Comparison of ENCODE assay signal across 9 cellular contexts in the genomic region with DNA sequence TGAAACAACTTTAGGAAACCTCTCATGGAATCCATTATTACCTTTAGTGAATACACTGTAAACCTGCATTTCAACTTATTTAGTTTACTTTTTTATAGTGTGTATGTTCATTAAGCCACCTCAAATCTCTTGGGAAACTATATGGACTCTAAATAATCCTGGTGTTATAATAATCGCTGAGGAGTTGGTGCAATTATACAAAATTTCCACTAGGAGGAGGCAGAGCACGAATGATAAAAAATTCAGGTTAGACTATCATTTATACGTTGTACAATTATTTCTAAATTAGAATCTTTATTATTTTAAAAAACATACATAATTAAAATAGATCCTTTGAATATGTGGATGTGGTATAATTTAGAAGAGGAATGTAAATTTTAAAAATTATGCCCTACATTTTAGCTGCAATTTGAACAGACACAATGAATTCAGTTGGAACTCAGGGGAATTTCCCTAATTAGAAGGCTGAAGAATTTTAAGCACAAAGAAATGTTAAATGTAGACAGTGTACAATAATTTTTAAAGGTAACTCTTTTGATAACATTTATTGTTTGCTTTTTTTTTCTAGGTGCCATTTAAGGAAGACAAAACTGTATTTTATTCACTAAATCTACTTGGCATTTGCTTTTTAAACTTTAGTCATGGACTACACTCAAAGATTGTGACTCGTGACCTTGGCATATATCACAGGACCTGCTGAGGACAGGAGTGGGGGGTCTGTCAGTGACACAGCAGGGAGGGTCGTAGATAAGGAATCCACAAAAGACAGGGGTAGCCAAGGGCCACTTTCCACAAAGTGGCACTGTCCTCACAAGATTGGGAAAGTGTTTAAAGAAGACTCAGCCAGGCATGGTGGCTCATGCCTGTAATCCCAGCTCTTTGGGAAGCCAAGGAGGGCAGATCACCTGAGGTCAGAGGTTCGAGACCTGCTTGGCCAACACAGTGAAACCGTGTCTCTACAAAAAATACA. TPM values are rescaled to one million over a fixed set of nuclear protein-coding genes. Genes with fewer than 3 reads are reported as not detected.
DNase-seq lines count a peak whose midpoint lies in the region; ATAC-seq and TF ChIP-seq lines count a peak whose summit lies in the region.
"Had no signal": no experiment of that assay in that cellular context is flagged by ENCODE, and none has a peak within 500 bp of the region (broad histone marks: within the 10 kb centered on the region; RNA-seq: fewer than 3 reads in every experiment).

No MANE protein-coding gene starts in this region.

- no peak for TF ChIP-seq POLR2A in vagina (IDR thresholded peaks at IDR 0.05)

- H4K20me1 ChIP-seq in MM.1S (ENCODE audit: insufficient read depth, low read length) = no peaks in the 10 kb centered on the region

- no peaks in the 10 kb centered on the region for H3K9me2 ChIP-seq in MM.1S (replicated peaks; ENCODE audit: insufficient read depth, low read length)

- H3K4me1 ChIP-seq in MM.1S (ENCODE audit: low read length) (no peaks in the 10 kb centered on the region), vagina (no peaks in the 10 kb centered on the region)
- H3K4me1 ChIP-seq: SJCRH30 had no signal

- H3K36me3 ChIP-seq in MM.1S (replicated peaks; ENCODE audit: insufficient read depth, low read length) (no peaks in the 10 kb centered on the region), WERI-Rb-1 (no peaks in the 10 kb centered on the region), vagina (no peaks in the 10 kb centered on the region)
- H3K36me3 ChIP-seq: SJCRH30 had no signal

- no peak for ATAC-seq in GM21423 (IDR thresholded peaks at IDR 0.05; ENCODE audit: unreplicated experiment)

- H3K4me3 ChIP-seq in MM.1S (ENCODE audit: low read length) (no peak overlapping the region), WERI-Rb-1 (ENCODE audit: low read depth, low read length) (peak overlapping the region; percentile 29), vagina (no peak overlapping the region)
- H3K4me3 ChIP-seq: SJCRH30 had no signal

- H3K27ac ChIP-seq in MM.1S (ENCODE audit: low read length) (no peak overlapping the region), WERI-Rb-1 (peak overlapping the region; percentile 40), vagina (no peak overlapping the region)
- H3K27ac ChIP-seq: SJCRH30 had no signal

- H3K79me2 ChIP-seq in MM.1S (ENCODE audit: low read length) = no peaks in the 10 kb centered on the region

- no peak overlapping the region for H3K9ac ChIP-seq in MM.1S (ENCODE audit: low read length)

- no peak overlapping the region for H3K4me2 ChIP-seq in MM.1S (ENCODE audit: low read depth, low read length)

- H3K27me3 ChIP-seq in MM.1S (replicated peaks; ENCODE audit: insufficient read depth, low read length) (no peaks in the 10 kb centered on the region), WERI-Rb-1 (ENCODE audit: insufficient read depth, low read depth, severe bottlenecking) (no peaks in the 10 kb centered on the region), vagina (no peaks in the 10 kb centered on the region)
- H3K27me3 ChIP-seq: SJCRH30 had no signal

- no peak overlapping the region for H2AFZ ChIP-seq in MM.1S (ENCODE audit: low read length)

- peak; percentile 48 for DNase-seq in EH (ENCODE audit: low read depth)
- peak; percentile 37 for DNase-seq in MM.1S
- DNase-seq in WERI-Rb-1 = peak; percentile 37
- DNase-seq in iPS-NIHi11 (ENCODE audit: low spot score) = peak; percentile 48
- DNase-seq in vagina (ENCODE audit: extremely low spot score in 2 of 2) = no peak
- no peak for DNase-seq in stimulated activated CD4-positive, alpha-beta T cell treated with anti-CD3 and anti-CD28 coated beads, Interleukin-4, amount 100 ng/mL, for 1 hour
- DNase-seq in HPDE6-E6E7 (ENCODE audit: extremely low spot score) = no peak

- H3K9me3 ChIP-seq in MM.1S (replicated peaks; ENCODE audit: insufficient read depth, low read length) (no peaks in the 10 kb centered on the region), WERI-Rb-1 (ENCODE audit: severe bottlenecking) (no peaks in the 10 kb centered on the region), vagina (no peaks in the 10 kb centered on the region)
- H3K9me3 ChIP-seq: SJCRH30 had no signal

- TF ChIP-seq CTCF in MM.1S (IDR thresholded peaks at IDR 0.05; ENCODE audit: low read length) = peak; percentile 53
- TF ChIP-seq CTCF in WERI-Rb-1 (IDR thresholded peaks at IDR 0.05; ENCODE audit: low read depth, low read length) = 0 out of 2 replicates have a peak, but pooled peaks have one; percentile 36
- peak; percentile 37 to 80 (median 55) for TF ChIP-seq CTCF in vagina (IDR thresholded peaks at IDR 0.05)

- intact Hi-C loops in vagina (cut with DNase I) = loop anchor here (10.0 kb wide), 1 partner anchor 330 kb away; no protein-coding TSS in a partner anchor

- H3F3A ChIP-seq in MM.1S (ENCODE audit: insufficient read depth, low read length) = no peaks in the 10 kb centered on the region

RNA-seq across cellular contexts. Expression of gene RAB12, which starts 45.5 kb away (rescaled TPM):
- 35.8 TPM for total RNA-seq in vagina

RNA-seq across cellular contexts. Expression of gene MTCL1, which starts 50.6 kb away (rescaled TPM):
- total RNA-seq in vagina = 23.6 TPM

Comparison
In these comparisons a context has a peak if more than half of its experiments do, and no peak if none do; other contexts are left out.
1. DNase-seq: peak in EH (single experiment), MM.1S (single experiment), WERI-Rb-1 (single experiment) and iPS-NIHi11 (single experiment); none in vagina (0 of 2), stimulated activated CD4-positive, alpha-beta T cell treated with anti-CD3 and anti-CD28 coated beads, Interleukin-4, amount 100 ng/mL, for 1 hour (single experiment) and HPDE6-E6E7 (single experiment).
2. Peak in every context shown above with its lines, with median percentiles within 50 percentile points of each other: CTCF ChIP-seq.